Comparison of ENCODE assay signal across 8 cellular contexts in the genomic region with DNA sequence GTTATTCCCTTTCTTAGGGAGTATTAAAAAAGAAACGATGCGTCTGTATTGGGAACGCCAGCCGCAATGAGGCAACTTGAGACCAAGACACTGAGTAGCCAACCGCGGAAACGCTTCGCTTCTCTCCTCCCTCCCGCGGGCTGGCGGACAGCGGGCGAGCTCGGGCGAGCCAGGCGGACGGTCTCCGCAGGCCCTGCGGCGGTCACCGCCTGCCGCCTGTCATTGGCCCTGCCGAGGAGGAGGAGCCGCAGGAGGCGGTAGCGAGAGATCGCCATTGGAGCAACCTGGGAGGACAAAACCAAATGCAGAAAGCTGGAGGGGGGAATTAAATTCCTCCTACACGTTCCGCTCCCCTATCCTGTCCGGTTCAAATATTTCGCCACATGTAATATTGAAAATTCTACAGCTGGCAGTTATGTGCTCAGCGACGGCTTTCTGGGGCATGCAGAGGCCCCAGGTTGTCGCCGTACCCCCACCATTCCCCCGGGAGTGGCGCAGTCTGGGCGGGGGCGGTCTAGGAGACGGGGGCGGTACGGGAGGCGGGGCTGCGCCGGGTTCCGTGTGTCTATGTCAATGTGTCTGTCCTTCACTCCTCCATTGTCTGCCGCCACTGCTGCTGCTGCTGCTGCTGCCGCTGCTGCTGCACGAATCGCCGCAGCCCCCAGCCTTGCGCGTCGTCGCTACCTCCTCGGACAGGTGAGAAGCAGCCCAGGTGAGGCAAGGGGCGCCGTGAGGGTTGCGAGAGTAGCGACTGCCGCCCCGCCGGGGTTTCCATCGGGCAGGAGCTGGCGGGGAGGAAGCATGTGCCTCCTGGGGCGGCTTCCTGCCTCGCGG. TPM values are rescaled to one million over a fixed set of nuclear protein-coding genes. Genes with fewer than 3 reads are reported as not detected.
DNase-seq lines count a peak whose midpoint lies in the region; ATAC-seq and TF ChIP-seq lines count a peak whose summit lies in the region.

TSS of gene ANKMY2 (minus strand) at position 162 of the 834 bp plus-strand sequence. CDS start 181 bp downstream, outside the sequence.
TSS of gene BZW2 (plus strand) at position 589 of the 834 bp plus-strand sequence. CDS start 19,263 bp downstream, outside the sequence.

- peak; percentile 97 for DNase-seq in EL
- DNase-seq in H7: peak; percentile 92
- peak; percentile 97 for DNase-seq in RWPE2 (ENCODE audit: low spot score)
- peak; percentile 90 for DNase-seq in activated effector memory CD4-positive, alpha-beta T cell treated with Interleukin-2 at 50 U/mL for 16 hours
- peak; percentile 97 for DNase-seq in fibroblast of the aortic adventitia (ENCODE audit: low read depth)
- DNase-seq in natural killer cell treated with Interleukin-12 subunit alpha and Interleukin-12 subunit beta and Interleukin-15 and Interleukin-18, amount 100 ng/mL, for 72 hours (ENCODE audit: low spot score): peak; percentile 96
- peak; percentile 92 for DNase-seq in stimulated activated naive CD4-positive, alpha-beta T cell treated with Interleukin-2 at 50 U/mL for 16 hours (lab: John Stamatoyannopoulos, UW)

- H3K27me3 ChIP-seq in H7 (ENCODE audit: control insufficient read depth, insufficient read depth, low read length) (peaks cover 4% of the 10 kb centered on the region), Loucy (ENCODE audit: insufficient read depth, low read length, poor library complexity, severe bottlenecking) (no peaks in the 10 kb centered on the region), RWPE2 (ENCODE audit: insufficient read depth, poor library complexity, severe bottlenecking) (no peaks in the 10 kb centered on the region)

- peaks cover 48 to 49% of the 10 kb centered on the region in 2 donors for H3K4me1 Mint-ChIP-seq in natural killer cell treated with Interleukin-12 subunit alpha and Interleukin-12 subunit beta and Interleukin-15 and Interleukin-18, amount 100 ng/mL, for 72 hours (ENCODE audit: low read depth in 2 of 2)

- no peaks in the 10 kb centered on the region for H3K9me3 Mint-ChIP-seq in natural killer cell treated with Interleukin-12 subunit alpha and Interleukin-12 subunit beta and Interleukin-15 and Interleukin-18, amount 100 ng/mL, for 72 hours

- peak within 1 kb of the TSS; percentile 97 for H3K27ac Mint-ChIP-seq in natural killer cell treated with Interleukin-12 subunit alpha and Interleukin-12 subunit beta and Interleukin-15 and Interleukin-18, amount 100 ng/mL, for 72 hours

- peaks cover 6% of the 10 kb centered on the region for H3K36me3 Mint-ChIP-seq in natural killer cell treated with Interleukin-12 subunit alpha and Interleukin-12 subunit beta and Interleukin-15 and Interleukin-18, amount 100 ng/mL, for 72 hours

- ATAC-seq in RWPE2 (ENCODE audit: low read depth): peak; percentile 80
- ATAC-seq in natural killer cell treated with Interleukin-12 subunit alpha and Interleukin-12 subunit beta and Interleukin-15 and Interleukin-18, amount 100 ng/mL, for 72 hours: peak; percentile 96 to 97

- H3K27me3 Mint-ChIP-seq in natural killer cell treated with Interleukin-12 subunit alpha and Interleukin-12 subunit beta and Interleukin-15 and Interleukin-18, amount 100 ng/mL, for 72 hours: no peaks in the 10 kb centered on the region

- H3K4me3 ChIP-seq in H7 (ENCODE audit: insufficient read depth, low read depth, low read length): peak within 1 kb of the TSS; percentile 86
- H3K4me3 ChIP-seq in Loucy (ENCODE audit: low read length, poor library complexity, severe bottlenecking): peak within 1 kb of the TSS; percentile 84
- H3K4me3 ChIP-seq in RWPE2 (ENCODE audit: severe bottlenecking): peak within 1 kb of the TSS; percentile 84
- H3K4me3 ChIP-seq in fibroblast of the aortic adventitia (ENCODE audit: low read depth, low read length): peak within 1 kb of the TSS; percentile 91

- peak within 1 kb of the TSS; percentile 90 for H2AFZ ChIP-seq in Loucy (ENCODE audit: low read length)

- peak within 1 kb of the TSS; percentile 85 for H3K4me2 ChIP-seq in Loucy (ENCODE audit: low read depth, low read length, poor library complexity, severe bottlenecking)

- no peaks in the 10 kb centered on the region for H3F3A ChIP-seq in Loucy (ENCODE audit: low read depth)

- TF ChIP-seq CTCF in Loucy (conservative IDR thresholded peaks at IDR 0.05; ENCODE audit: low read length) (no peak), RWPE2 (IDR thresholded peaks at IDR 0.05; ENCODE audit: poor library complexity, severe bottlenecking) (no peak), fibroblast of the aortic adventitia (IDR thresholded peaks at IDR 0.05; ENCODE audit: insufficient read depth, low read length) (no peak)

- H3K9me2 ChIP-seq in Loucy (replicated peaks; ENCODE audit: low read depth, low read length): no peaks in the 10 kb centered on the region

- peak within 1 kb of the TSS; percentile 92 for H3K4me3 Mint-ChIP-seq in natural killer cell treated with Interleukin-12 subunit alpha and Interleukin-12 subunit beta and Interleukin-15 and Interleukin-18, amount 100 ng/mL, for 72 hours

- no peaks in the 10 kb centered on the region for H3K9me3 ChIP-seq in Loucy (ENCODE audit: insufficient read depth, low read depth, low read length)
- H3K9me3 ChIP-seq in RWPE2 (ENCODE audit: severe bottlenecking): no peaks in the 10 kb centered on the region

- H3K4me1 ChIP-seq in Loucy (ENCODE audit: insufficient read depth, low read length, poor library complexity, severe bottlenecking): peaks cover 75% of the 10 kb centered on the region
- peaks cover 37% of the 10 kb centered on the region for H3K4me1 ChIP-seq in RWPE2 (ENCODE audit: insufficient read depth, poor library complexity, severe bottlenecking)

- peaks cover 54% of the 10 kb centered on the region for H4K20me1 ChIP-seq in Loucy (ENCODE audit: insufficient read depth, low read length, poor library complexity, severe bottlenecking)

- H3K27ac ChIP-seq in RWPE2 (ENCODE audit: poor library complexity, severe bottlenecking): peak within 1 kb of the TSS; percentile 66

- H3K36me3 ChIP-seq in H7 (replicated peaks; ENCODE audit: control insufficient read depth, insufficient read depth, low read length) (no peaks in the 10 kb centered on the region), Loucy (ENCODE audit: insufficient read depth, low read length) (no peaks in the 10 kb centered on the region), RWPE2 (ENCODE audit: low read depth) (peaks cover 3% of the 10 kb centered on the region)

- peaks cover 77% of the 10 kb centered on the region for H3K79me2 ChIP-seq in Loucy (ENCODE audit: insufficient read depth, low read length)

- H3K9ac ChIP-seq in Loucy (ENCODE audit: low read depth, low read length, poor library complexity, severe bottlenecking): peak within 1 kb of the TSS; percentile 85

RNA-seq across cellular contexts. Expression of gene ANKMY2, which starts in this region (rescaled TPM):
- total RNA-seq in H7 (2014; rRNA removed; shearing (Covaris generic)): 13.6 and 16.8 TPM in 2 replicates
- 24.9 and 30.2 TPM in 2 replicates for total RNA-seq in fibroblast of the aortic adventitia (ENCODE audit: low replicate concordance)
- total RNA-seq in natural killer cell treated with Interleukin-12 subunit alpha and Interleukin-12 subunit beta and Interleukin-15 and Interleukin-18, amount 100 ng/mL, for 72 hours: 10 to 100 TPM; 11.3 to 13.4 TPM

RNA-seq across cellular contexts. Expression of gene BZW2, which starts in this region (rescaled TPM):
- 99.0 and 99.3 TPM in 2 replicates for total RNA-seq in H7 (2014; rRNA removed; shearing (Covaris generic))
- total RNA-seq in fibroblast of the aortic adventitia (ENCODE audit: low replicate concordance): 35.6 and 61.8 TPM in 2 replicates
- 10 to 100 TPM; 50.5 to 69.3 TPM for total RNA-seq in natural killer cell treated with Interleukin-12 subunit alpha and Interleukin-12 subunit beta and Interleukin-15 and Interleukin-18, amount 100 ng/mL, for 72 hours

Comparison
In these comparisons a context has a peak if more than half of its experiments do, and no peak if none do; other contexts are left out.
1. Peak in every context shown above with its lines: DNase-seq, ATAC-seq, H3K4me3 ChIP-seq and H3K27ac ChIP-seq.